Comparison of ENCODE assay signal across 8 cellular contexts in genomic region chr2:74001781-74002514, GRCh38. TPM values are rescaled to one million over a fixed set of nuclear protein-coding genes. Genes with fewer than 3 reads are reported as not detected.
DNase-seq lines count a peak whose midpoint lies in the region; ATAC-seq, FAIRE-seq and TF ChIP-seq lines count a peak whose summit lies in the region.

No MANE protein-coding gene starts in this region.

- H3K9me3 ChIP-seq in OCI-LY1 (ENCODE audit: low read length) (no peaks in the 10 kb centered on the region), fibroblast of lung (ENCODE audit: control insufficient read depth, insufficient read depth, low read depth, low read length) (no peaks in the 10 kb centered on the region), skeletal muscle tissue (ENCODE audit: control insufficient read depth in 3 of 3, low read length in 3 of 3) (no peaks in the 10 kb centered on the region)

- DNase-seq in GM18507 (ENCODE audit: extremely low spot score, insufficient read length, low read depth) (peak; percentile 28), fibroblast of lung (ENCODE audit: low read depth in 2 of 2) (no peak), SK-N-DZ (ENCODE audit: low spot score) (no peak), glomerular visceral epithelial cell (ENCODE audit: extremely low spot score) (no peak), GM03348 (ENCODE audit: low spot score) (no peak)

- no peaks in the 10 kb centered on the region for H3F3A ChIP-seq in OCI-LY1 (ENCODE audit: insufficient read depth, low read length)

- H2AFZ ChIP-seq in OCI-LY1 (ENCODE audit: low read length) (no peak overlapping the region), fibroblast of lung (ENCODE audit: low read length) (no peak overlapping the region)

- H3K4me3 ChIP-seq in OCI-LY1 (ENCODE audit: low read depth, low read length, poor library complexity, severe bottlenecking): peak overlapping the region; percentile 62
- peak overlapping the region in 3 of 4 experiments; percentile 4 to 75 (median 45) for H3K4me3 ChIP-seq in fibroblast of lung (replicated peaks in 1 of 4; ENCODE audit: control extremely low read depth in 1 of 4, insufficient read depth in 1 of 4, low read depth in 3 of 4, low read length in 4 of 4)
- H3K4me3 ChIP-seq in skeletal muscle tissue (ENCODE audit: low read length in 3 of 3): peak overlapping the region; percentile 41 to 81 (median 47)

- no peaks in the 10 kb centered on the region for H3K9me2 ChIP-seq in OCI-LY1 (ENCODE audit: low read depth, low read length)

- H3K27ac ChIP-seq in OCI-LY1 (ENCODE audit: low read depth, low read length, poor library complexity, severe bottlenecking) (no peak overlapping the region), fibroblast of lung (ENCODE audit: insufficient read depth, low read length) (no peak overlapping the region), skeletal muscle tissue (ENCODE audit: low read depth, low read length) (no peak overlapping the region)

- peak; percentile 42 for FAIRE-seq in GM18507 (lab: Jason Lieb, UNC)

- TF ChIP-seq CTCF in OCI-LY1 (IDR thresholded peaks at IDR 0.05; ENCODE audit: low read length): no peak
- TF ChIP-seq CTCF in fibroblast of lung (conservative IDR thresholded peaks at IDR 0.05 in 1 of 2, IDR thresholded peaks at IDR 0.05 in 1 of 2; ENCODE audit: low read depth in 1 of 2, low read length in 2 of 2): no peak

- H3K27me3 ChIP-seq in OCI-LY1 (ENCODE audit: insufficient read depth, low read length): no peaks in the 10 kb centered on the region
- no peaks in the 10 kb centered on the region for H3K27me3 ChIP-seq in fibroblast of lung (ENCODE audit: control insufficient read depth, insufficient read depth, low read length)
- H3K27me3 ChIP-seq in skeletal muscle tissue (ENCODE audit: control insufficient read depth in 3 of 3, insufficient read depth in 3 of 3, low read length in 3 of 3): no peaks in the 10 kb centered on the region

- H4K20me1 ChIP-seq in OCI-LY1 (ENCODE audit: insufficient read depth, low read length) (no peaks in the 10 kb centered on the region), fibroblast of lung (ENCODE audit: control insufficient read depth, extremely low read depth, insufficient read depth, low read length) (no peaks in the 10 kb centered on the region)

- H3K79me2 ChIP-seq in OCI-LY1 (ENCODE audit: insufficient read depth, low read length): no peaks in the 10 kb centered on the region
- peaks cover 8% of the 10 kb centered on the region for H3K79me2 ChIP-seq in fibroblast of lung (ENCODE audit: control insufficient read depth, insufficient read depth, low read length)

- H3K4me1 ChIP-seq in OCI-LY1 (ENCODE audit: insufficient read depth, low read length, severe bottlenecking) (peaks cover 12% of the 10 kb centered on the region), fibroblast of lung (ENCODE audit: control insufficient read depth, extremely low read depth, insufficient read depth, low read length) (peaks cover 32% of the 10 kb centered on the region), skeletal muscle tissue (ENCODE audit: control insufficient read depth in 3 of 3, insufficient read depth in 3 of 3, low read length in 3 of 3) (peaks cover 16 to 39% (median 36%) of the 10 kb centered on the region in 3 donors)

- H3K4me2 ChIP-seq in OCI-LY1 (ENCODE audit: low read length) (peak overlapping the region; percentile 95), fibroblast of lung (ENCODE audit: extremely low read depth, insufficient read depth, low read length) (peak overlapping the region; percentile 40)

- ATAC-seq in GM21825 (IDR thresholded peaks at IDR 0.05; ENCODE audit: unreplicated experiment): peak; percentile 52

- H3K36me3 ChIP-seq in OCI-LY1 (ENCODE audit: insufficient read depth, low read length) (peaks cover 14% of the 10 kb centered on the region), fibroblast of lung (ENCODE audit: control insufficient read depth, insufficient read depth, low read length) (no peaks in the 10 kb centered on the region), skeletal muscle tissue (ENCODE audit: control insufficient read depth in 3 of 3, insufficient read depth in 3 of 3, low read length in 3 of 3) (no peaks in the 10 kb centered on the region)

- no peak overlapping the region for H3K9ac ChIP-seq in OCI-LY1 (ENCODE audit: low read length)
- no peak overlapping the region for H3K9ac ChIP-seq in fibroblast of lung (ENCODE audit: insufficient read depth, low read length)
- H3K9ac ChIP-seq in skeletal muscle tissue (ENCODE audit: low read depth in 1 of 3, low read length in 3 of 3): peak overlapping the region in 1 of 3 donors; percentile 54

RNA-seq across cellular contexts. Expression of gene TET3, which starts 17.2 kb away (rescaled TPM):
- total RNA-seq in fibroblast of lung (2.6 and 3.1 TPM in 2 replicates), skeletal muscle tissue (6.8 TPM)
- 1.6 and 2.1 TPM in 2 replicates for polyA plus RNA-seq in fibroblast of lung
- 1.4 and 2.4 TPM in 2 replicates for polyA plus RNA-seq in fibroblast of lung (2012)
- polyA minus RNA-seq in fibroblast of lung (ENCODE audit: low replicate concordance): 8.2 and 10.6 TPM in 2 replicates
- polyA plus RNA-seq in SK-N-DZ (2014; cell fraction: cytosol; rRNA removed): 7.4 and 8.5 TPM in 2 replicates
- 6.7 and 12.0 TPM in 2 replicates for polyA plus RNA-seq in SK-N-DZ (2014; cell fraction: nucleus; rRNA removed)
